In genomic region chr13:81383441-81383840, GRCh38 we compare ENCODE assay signal across 22 cellular contexts.
DNase-seq lines count a peak whose midpoint lies in the region; ATAC-seq, FAIRE-seq and TF ChIP-seq lines count a peak whose summit lies in the region.
"Had no signal": no experiment of that assay in that cellular context is flagged by ENCODE, and none has a peak within 500 bp of the region (broad histone marks: within the 10 kb centered on the region; RNA-seq: fewer than 3 reads in every experiment).

No MANE protein-coding gene starts in this region.

- intact Hi-C loops in pancreas (cut with DNase I): loop anchor here in 1 of 3 donors (10.0 kb wide), 1 partner anchor 341 kb away; no protein-coding TSS in a partner anchor

- no peak for FAIRE-seq in pancreas (lab: Jason Lieb, UNC)
- FAIRE-seq: A204.1, D721Med, GM12892, GM18507, H54, HepG2 had no signal

- peak overlapping the region; percentile 70 for H3K27ac Mint-ChIP-seq in mesothelial cell of epicardium
- H3K27ac Mint-ChIP-seq: CD4-positive, CD25-positive, alpha-beta regulatory T cell; HFFc6; IgD-negative memory B cell had no signal

- TF ChIP-seq CTCF in mesothelial cell of epicardium (IDR thresholded peaks at IDR 0.05; ENCODE audit: unreplicated experiment) (no peak), pancreas (IDR thresholded peaks at IDR 0.05) (no peak)

- no peak overlapping the region for H3K4me3 ChIP-seq in pancreas
- H3K4me3 ChIP-seq: GM23248 had no signal

- no peaks in the 10 kb centered on the region for H3K36me3 ChIP-seq in pancreas
- H3K36me3 ChIP-seq: BE2C had no signal

- peaks cover 18% of the 10 kb centered on the region for H3K9me3 Mint-ChIP-seq in mesothelial cell of epicardium

- no peak for ATAC-seq in pancreas
- ATAC-seq: HCT116, HepG2 had no signal

- H3K9me3 ChIP-seq in pancreas: no peaks in the 10 kb centered on the region
- H3K9me3 ChIP-seq: BE2C, Caco-2 had no signal

- no peak overlapping the region for H3K27ac ChIP-seq in pancreas
- H3K27ac ChIP-seq: GM23248 had no signal

- peaks cover 7% of the 10 kb centered on the region for H3K36me3 Mint-ChIP-seq in mesothelial cell of epicardium
- H3K36me3 Mint-ChIP-seq: CD4-positive, CD25-positive, alpha-beta regulatory T cell; IgD-negative memory B cell had no signal

- no peaks in the 10 kb centered on the region for H3K27me3 ChIP-seq in pancreas
- H3K27me3 ChIP-seq: BE2C had no signal

- no peaks in the 10 kb centered on the region for H3K4me1 ChIP-seq in pancreas
- H3K4me1 ChIP-seq: BE2C, Caco-2 had no signal

- DNase-seq in UCSD-AML1 (lab: John Stamatoyannopoulos, UW; ENCODE audit: unreplicated experiment) (peak; percentile 0), dedifferentiated amniotic fluid mesenchymal stem cell (ENCODE audit: extremely low spot score) (peak; percentile 9), mesothelial cell of epicardium (ENCODE audit: low spot score in 2 of 2, unreplicated experiment in 2 of 2) (no peak), pancreas (no peak), NCI-H526 (lab: John Stamatoyannopoulos, UW) (no peak), NCI-H2196 (lab: John Stamatoyannopoulos, UW; ENCODE audit: unreplicated experiment) (no peak)
- DNase-seq: ACHN; BE2C; C1 segment of cervical spinal cord; Caco-2; CD4-positive, CD25-positive, alpha-beta regulatory T cell; GDM1; GM23248; HFFc6 had no signal

- H3K4me1 Mint-ChIP-seq in mesothelial cell of epicardium: peaks cover 10% of the 10 kb centered on the region
- H3K4me1 Mint-ChIP-seq: CD4-positive, CD25-positive, alpha-beta regulatory T cell; IgD-negative memory B cell had no signal

- H3K4me3 Mint-ChIP-seq in mesothelial cell of epicardium: no peak overlapping the region
- H3K4me3 Mint-ChIP-seq: CD4-positive, CD25-positive, alpha-beta regulatory T cell; HFFc6; IgD-negative memory B cell had no signal

- no peaks in the 10 kb centered on the region for H3K27me3 Mint-ChIP-seq in mesothelial cell of epicardium (ENCODE audit: low read depth)
- H3K27me3 Mint-ChIP-seq: CD4-positive, CD25-positive, alpha-beta regulatory T cell; IgD-negative memory B cell had no signal

- 84 to 96% methylated on average over 5 of the region's 5 CpGs for WGBS in pancreas, 2 donors

Comparison
In these comparisons a context has a peak if more than half of its experiments do, and no peak if none do; other contexts are left out.
1. DNase-seq: peak in UCSD-AML1 (single experiment) and dedifferentiated amniotic fluid mesenchymal stem cell (single experiment); none in mesothelial cell of epicardium (0 of 2), pancreas (0 of 6), NCI-H526 (0 of 2) and NCI-H2196 (single experiment).